Comparison of ENCODE assay signal across 21 cellular contexts in the genomic region with DNA sequence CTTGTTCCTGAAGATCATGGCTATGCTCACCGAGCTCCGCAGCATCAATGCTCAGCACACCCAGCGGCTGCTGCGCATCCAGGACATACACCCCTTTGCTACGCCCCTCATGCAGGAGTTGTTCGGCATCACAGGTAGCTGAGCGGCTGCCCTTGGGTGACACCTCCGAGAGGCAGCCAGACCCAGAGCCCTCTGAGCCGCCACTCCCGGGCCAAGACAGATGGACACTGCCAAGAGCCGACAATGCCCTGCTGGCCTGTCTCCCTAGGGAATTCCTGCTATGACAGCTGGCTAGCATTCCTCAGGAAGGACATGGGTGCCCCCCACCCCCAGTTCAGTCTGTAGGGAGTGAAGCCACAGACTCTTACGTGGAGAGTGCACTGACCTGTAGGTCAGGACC. TPM values are rescaled to one million over a fixed set of nuclear protein-coding genes. Genes with fewer than 3 reads are reported as not detected.
"Had no signal": no experiment of that assay in that cellular context is flagged by ENCODE, and none has a peak within 500 bp of the region (broad histone marks: within the 10 kb centered on the region; RNA-seq: fewer than 3 reads in every experiment).

No MANE protein-coding gene starts in this region.

- H3K9me3 ChIP-seq: lower lobe of right lung, thyroid gland, upper lobe of right lung had no signal

- H3K36me3 ChIP-seq: lower lobe of right lung, neural progenitor cell, thyroid gland, upper lobe of right lung had no signal

- H3K4me2 ChIP-seq: neural progenitor cell had no signal

- H2AFZ ChIP-seq: neural progenitor cell had no signal

- ATAC-seq: activated CD4-positive, alpha-beta T cell treated with anti-CD3 and anti-CD28 coated beads for 36 hours; activated T-cell treated with anti-CD3 and anti-CD28 coated beads, Interleukin-2, amount 50 U/mL, for 4 hours; esophagus mucosa; lower lobe of right lung; naive thymus-derived CD8-positive, alpha-beta T cell; upper lobe of right lung had no signal

- H3K9ac ChIP-seq: neural progenitor cell had no signal

- H3K27ac ChIP-seq: lower lobe of right lung, neural progenitor cell, thyroid gland, upper lobe of right lung had no signal

- H3K27me3 ChIP-seq: neural progenitor cell, thyroid gland, upper lobe of right lung had no signal

- H3K4me3 ChIP-seq: lower lobe of right lung, neural progenitor cell, thyroid gland, upper lobe of right lung had no signal

- H3K4me1 ChIP-seq: lower lobe of right lung, neural progenitor cell, thyroid gland, upper lobe of right lung had no signal

- DNase-seq: activated B cell treated with CpG ODN at 0.5 μM for 24 hours; activated CD4-positive, alpha-beta T cell treated with anti-CD3 and anti-CD28 coated beads for 36 hours; activated CD4-positive, alpha-beta T cell treated with anti-CD3 and anti-CD28 coated beads, Interleukin-2, amount 50 U/mL, for 48 hours; activated CD8-positive, alpha-beta memory T cell treated with anti-CD3 and anti-CD28 coated beads, Interleukin-2, amount 50 U/mL, for 48 hours; activated naive CD4-positive, alpha-beta T cell; activated T-cell treated with anti-CD3 and anti-CD28 coated beads, Interleukin-2, amount 50 U/mL, for 4 hours; dermis blood vessel endothelial cell; effector CD8-positive, alpha-beta T cell; glutamatergic neuron; hypothalamus; lower lobe of right lung; naive thymus-derived CD8-positive, alpha-beta T cell; retina; stimulated activated CD4-positive, alpha-beta T cell treated with anti-CD3 and anti-CD28 coated beads, Interleukin-12 subunit alpha, Interleukin-12 subunit beta, amount 100 ng/mL, for 4 hours; T1000; thyroid gland; upper lobe of right lung had no signal

RNA-seq across cellular contexts. Expression of gene NR1I2, which starts 35.2 kb away (rescaled TPM):
- total RNA-seq: endothelial cell of umbilical vein, esophagus mucosa, osteocyte, upper lobe of right lung had no signal
